ENCODE assay signal across 8 cellular contexts in the genomic region with DNA sequence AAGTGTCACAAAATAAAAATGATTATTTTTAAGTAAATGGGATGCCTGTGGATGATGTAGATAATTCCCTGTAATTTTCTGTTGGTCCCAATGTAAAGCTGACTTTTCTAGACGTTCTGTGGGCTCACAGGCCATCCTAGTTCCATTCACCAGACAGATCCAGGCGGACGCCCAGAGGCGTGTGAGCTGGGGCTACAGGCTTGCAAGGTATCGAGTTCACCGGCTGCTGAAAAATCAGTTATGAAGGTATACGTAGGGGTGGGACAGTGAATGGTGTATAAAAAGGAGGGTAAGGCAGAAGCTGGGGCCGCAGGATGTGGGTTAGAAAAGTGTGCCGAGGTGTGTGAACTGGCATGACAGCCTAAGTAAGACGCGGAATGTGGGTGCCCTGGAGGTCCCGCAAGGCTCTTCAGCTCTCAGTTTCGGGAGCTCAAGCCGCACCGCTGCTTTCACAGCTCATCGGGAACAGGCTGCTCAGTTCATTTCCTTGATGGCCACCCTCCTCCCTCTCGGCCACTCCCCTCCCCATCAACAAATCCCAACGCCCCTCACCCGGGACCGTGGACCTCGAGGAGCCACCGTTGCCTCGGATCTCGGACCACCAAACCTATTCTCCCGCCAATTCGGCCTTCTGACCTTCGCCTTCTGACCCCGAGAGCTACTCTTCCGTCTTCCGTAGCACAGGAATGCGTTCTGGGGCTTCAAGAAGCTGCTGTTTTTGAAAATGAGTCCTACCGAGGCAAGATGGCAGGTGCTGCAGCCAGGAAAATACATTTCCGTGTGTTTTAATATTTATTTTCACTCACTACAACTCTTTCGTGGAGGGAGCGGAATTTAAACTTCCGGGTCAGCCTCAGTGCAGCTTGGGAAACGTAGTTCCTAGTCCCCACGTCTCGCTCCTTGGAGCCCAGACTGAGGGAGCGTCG. TPM values are rescaled to one million over a fixed set of nuclear protein-coding genes. Genes with fewer than 3 reads are reported as not detected.
A peak's percentile ranks its signal among the peaks of the same experiment; 100 is the strongest.
DNase-seq lines count a peak whose midpoint lies in the region; ATAC-seq, FAIRE-seq and TF ChIP-seq lines count a peak whose summit lies in the region.

A gene with protein sequence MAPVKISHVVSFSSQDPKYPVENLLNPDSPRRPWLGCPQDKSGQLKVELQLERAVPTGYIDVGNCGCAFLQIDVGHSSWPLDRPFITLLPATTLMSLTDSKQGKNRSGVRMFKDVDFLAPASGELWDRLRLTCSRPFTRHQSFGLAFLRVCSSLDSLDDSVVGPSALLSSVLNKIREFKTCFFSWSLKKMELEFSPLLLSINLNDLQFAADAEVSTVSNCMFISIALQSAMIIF (minus strand): TSS at position 782 of the 926 bp plus-strand sequence. CDS start 5,241 bp downstream, outside the sequence.

- peak; percentile 74 for ATAC-seq in HG03045 (IDR thresholded peaks at IDR 0.05; ENCODE audit: unreplicated experiment)

- no peaks in the 10 kb centered on the region for H3K27me3 ChIP-seq in bronchial epithelial cell (ENCODE audit: control insufficient read depth, insufficient read depth, low read length)

- no peak for TF ChIP-seq CTCF in bronchial epithelial cell (IDR thresholded peaks at IDR 0.05; ENCODE audit: insufficient read depth, low read length, severe bottlenecking)

- peak within 1 kb of the TSS; percentile 93 for H3K4me3 ChIP-seq in bronchial epithelial cell (ENCODE audit: low read depth, low read length)

- DNase-seq in ACHN: peak; percentile 85
- DNase-seq in NCI-H2029 treated with DMSO at 0.1 percent for 48 hours (lab: John Stamatoyannopoulos, UW): peak; percentile 79
- peak; percentile 87 for DNase-seq in T1000 (lab: John Stamatoyannopoulos, UW)
- DNase-seq in bronchial epithelial cell (ENCODE audit: low read depth): peak; percentile 83
- peak; percentile 47 to 66 (median 65) for DNase-seq in stimulated activated CD4-positive, alpha-beta T cell treated with anti-CD3 and anti-CD28 coated beads, Interleukin-12 subunit alpha, Interleukin-12 subunit beta, amount 100 ng/mL, for 48 hours (ENCODE audit: low read depth in 2 of 3, low spot score in 1 of 3)

- TF ChIP-seq POLR2A in GM18526 (IDR thresholded peaks at IDR 0.05; ENCODE audit: extremely low read depth, insufficient read length): peak; percentile 62

- in situ Hi-C loops in ACHN (cut with HindIII; ENCODE audit: low pct_ligation_motif_present, low pct_unique_long_range_greater_than_20kb, low sequenced_read_pairs): no loop called here

- peaks cover 1% of the 10 kb centered on the region for H3K36me3 ChIP-seq in bronchial epithelial cell (ENCODE audit: control insufficient read depth, insufficient read depth, low read length)

- FAIRE-seq in bronchial epithelial cell (lab: Jason Lieb, UNC) (no peak), islet of Langerhans (lab: Jason Lieb, UNC) (peak; percentile 91)

RNA-seq across cellular contexts. Expression of the gene that starts here (rescaled TPM):
- 5.9 and 6.1 TPM in 2 replicates for total RNA-seq in bronchial epithelial cell

Comparison
In these comparisons a context has a peak if more than half of its experiments do, and no peak if none do; other contexts are left out.
1. Peak in every context shown above with its lines: DNase-seq, ATAC-seq and H3K4me3 ChIP-seq.